In genomic region chr17:1643999-1644492, GRCh38 we compare ENCODE assay signal across 8 cellular contexts. TPM values are rescaled to one million over a fixed set of nuclear protein-coding genes. Genes with fewer than 3 reads are reported as not detected.
DNase-seq lines count a peak whose midpoint lies in the region; ATAC-seq, FAIRE-seq and TF ChIP-seq lines count a peak whose summit lies in the region.

No MANE protein-coding gene starts in this region.

- H3K27me3 ChIP-seq in BJ (ENCODE audit: control insufficient read depth, insufficient read depth, low read length): no peaks in the 10 kb centered on the region
- H3K27me3 ChIP-seq in HUES64 (ENCODE audit: insufficient read depth, low read length): peaks cover 17% of the 10 kb centered on the region
- no peaks in the 10 kb centered on the region for H3K27me3 ChIP-seq in dorsolateral prefrontal cortex

- intact Hi-C loops in dorsolateral prefrontal cortex (cut with DNase I): no loop called here

- H3K9me3 Mint-ChIP-seq in naive thymus-derived CD8-positive, alpha-beta T cell: peaks cover 0 to 2% (median 0%) of the 10 kb centered on the region in 9 donors

- WGBS in HUES64: 46% methylated on average over 13 of the region's 13 CpGs

- no peak overlapping the region for H3K27ac ChIP-seq in HUES64 (ENCODE audit: low read depth, low read length)
- H3K27ac ChIP-seq in dorsolateral prefrontal cortex: peak overlapping the region in 50 of 59 donors; percentile 32 to 87 (median 68)

- H3K27ac Mint-ChIP-seq in naive thymus-derived CD8-positive, alpha-beta T cell: peak overlapping the region in 8 of 10 donors; percentile 29 to 87 (median 70)

- H3K27me3 Mint-ChIP-seq in naive thymus-derived CD8-positive, alpha-beta T cell: no peaks in the 10 kb centered on the region

- peak overlapping the region; percentile 74 to 91 (median 86) for H3K4me3 Mint-ChIP-seq in naive thymus-derived CD8-positive, alpha-beta T cell

- POLR2A ChIA-PET in BJ (lab: Charles Lee): no interaction called here
- POLR2A ChIA-PET in naive thymus-derived CD8-positive, alpha-beta T cell (lab: Charles Lee): interaction anchor here (0.6 to 1.2 kb wide), 4 partner anchors 11 to 16 kb away, joined by 3 to 5 read pairs (median 4); partner anchors contain the start of gene SLC43A2

- in situ Hi-C loops in KBM-7 (cut with MboI; ENCODE audit: low pct_unique_long_range_greater_than_20kb, low sequenced_read_pairs): no loop called here

- H3K9me3 ChIP-seq in HUES64 (ENCODE audit: insufficient read depth, low read depth, low read length): no peaks in the 10 kb centered on the region

- CTCF ChIA-PET in BJ (lab: Yijun Ruan, JAX): interaction anchor here (0.6 to 3.2 kb wide), 4 partner anchors 9 to 77 kb away, joined by 3 to 20 read pairs (median 4); no protein-coding TSS in a partner anchor

- 0 out of 2 replicates have a peak, but pooled peaks cover 22% of the 10 kb centered on the region for H3K4me1 ChIP-seq in HUES64 (ENCODE audit: insufficient read depth, low read length)

- no peak overlapping the region for H3K9ac ChIP-seq in HUES64 (ENCODE audit: low read depth, low read length)

- no peak for TF ChIP-seq CTCF in BJ (IDR thresholded peaks at IDR 0.05; ENCODE audit: insufficient read depth, low read depth, low read length)
- no peak for TF ChIP-seq CTCF in dorsolateral prefrontal cortex (IDR thresholded peaks at IDR 0.05 in 54 of 56, conservative IDR thresholded peaks at IDR 0.05 in 2 of 56; ENCODE audit: low read depth in 1 of 56, partially characterized antibody in 56 of 56)

- peak overlapping the region; percentile 4; the same call in 1 of the 2 replicates for H3K4me3 ChIP-seq in BJ (ENCODE audit: low read depth, low read length)
- H3K4me3 ChIP-seq in HUES64 (ENCODE audit: low read length): peak overlapping the region; percentile 61
- peak overlapping the region; percentile 31 to 71 (median 54) for H3K4me3 ChIP-seq in dorsolateral prefrontal cortex

- H3K4me1 Mint-ChIP-seq in naive thymus-derived CD8-positive, alpha-beta T cell: peaks cover 5 to 31% (median 23%) of the 10 kb centered on the region in 4 donors

- H3K36me3 ChIP-seq in BJ (ENCODE audit: control insufficient read depth, insufficient read depth, low read length) (no peaks in the 10 kb centered on the region), HUES64 (ENCODE audit: insufficient read depth, low read length) (no peaks in the 10 kb centered on the region)

- no peaks in the 10 kb centered on the region for H3K36me3 Mint-ChIP-seq in naive thymus-derived CD8-positive, alpha-beta T cell

- no peak for ATAC-seq in naive thymus-derived CD8-positive, alpha-beta T cell

- FAIRE-seq in GM19239 (lab: Jason Lieb, UNC): no peak

- DNase-seq in BJ (ENCODE audit: low read depth) (no peak), dorsolateral prefrontal cortex (no peak), KBM-7 (no peak), hippocampal formation (lab: John Stamatoyannopoulos, UW) (no peak), GM19239 (ENCODE audit: insufficient read length, low spot score) (no peak), dedifferentiated amniotic fluid mesenchymal stem cell (ENCODE audit: extremely low spot score) (no peak)
- DNase-seq in naive thymus-derived CD8-positive, alpha-beta T cell: peak in 1 of 10 donors; percentile 60

RNA-seq across cellular contexts. Expression of gene SCARF1, which starts 1.5 kb away (rescaled TPM):
- polyA plus RNA-seq in BJ (2011; rRNA removed): 0.11 and 0.12 TPM in 2 replicates
- polyA minus RNA-seq in BJ (2011; rRNA and poly(A)+ RNA removed): not detected in 2 replicates
- 0.90 TPM for polyA plus RNA-seq in HUES64 (2013, experiment 1 of 2)
- polyA plus RNA-seq in HUES64 (2013, experiment 2 of 2): 1.2 TPM
- total RNA-seq in dorsolateral prefrontal cortex: 10 to 100 TPM in 39 of 120 experiments, 1 to 10 TPM in 81; 5.1 to 21.7 (median 8.7) TPM
- total RNA-seq in naive thymus-derived CD8-positive, alpha-beta T cell: 1 to 10 TPM in 1 of 2 experiments, under 1 TPM in 1; 0.63 to 1.3 TPM
- polyA plus RNA-seq in naive thymus-derived CD8-positive, alpha-beta T cell: under 1 TPM in 1 of 3 donors, not detected in 2; 0.25 TPM

RNA-seq across cellular contexts. Expression of gene RILP, which starts 5.6 kb away (rescaled TPM):
- 5.3 and 6.2 TPM in 2 replicates for polyA plus RNA-seq in BJ (2011; rRNA removed)
- polyA minus RNA-seq in BJ (2011; rRNA and poly(A)+ RNA removed): 1.4 and 2.6 TPM in 2 replicates
- polyA plus RNA-seq in HUES64 (2013, experiment 1 of 2): 2.8 TPM
- 5.1 TPM for polyA plus RNA-seq in HUES64 (2013, experiment 2 of 2)
- total RNA-seq in dorsolateral prefrontal cortex: 10 to 100 TPM in 111 of 120 experiments, 1 to 10 TPM in 9; 5.3 to 27.4 (median 14.8) TPM
- 1 to 10 TPM; 1.4 to 1.7 TPM for total RNA-seq in naive thymus-derived CD8-positive, alpha-beta T cell
- 1 to 10 TPM; 3.4 to 4.0 (median 3.4) TPM for polyA plus RNA-seq in naive thymus-derived CD8-positive, alpha-beta T cell

RNA-seq across cellular contexts. Expression of gene SLC43A2, which starts 15.4 kb away (rescaled TPM):
- 5.0 and 8.9 TPM in 2 replicates for polyA plus RNA-seq in BJ (2011; rRNA removed)
- 8.1 and 9.6 TPM in 2 replicates for polyA minus RNA-seq in BJ (2011; rRNA and poly(A)+ RNA removed)
- polyA plus RNA-seq in HUES64 (2013, experiment 1 of 2): 11.9 TPM
- polyA plus RNA-seq in HUES64 (2013, experiment 2 of 2): 10.9 TPM
- total RNA-seq in dorsolateral prefrontal cortex: 10 to 100 TPM; 27.7 to 80.6 (median 45.9) TPM
- 10 to 100 TPM; 20.7 to 20.8 TPM for total RNA-seq in naive thymus-derived CD8-positive, alpha-beta T cell
- polyA plus RNA-seq in naive thymus-derived CD8-positive, alpha-beta T cell: 1 to 10 TPM; 1.2 to 2.0 (median 1.5) TPM

RNA-seq across cellular contexts. Expression of gene PRPF8, which starts 40.6 kb away (rescaled TPM):
- 113 and 194 TPM in 2 replicates for polyA plus RNA-seq in BJ (2011; rRNA removed)
- 292 and 302 TPM in 2 replicates for polyA minus RNA-seq in BJ (2011; rRNA and poly(A)+ RNA removed)
- polyA plus RNA-seq in HUES64 (2013, experiment 1 of 2): 180 TPM
- polyA plus RNA-seq in HUES64 (2013, experiment 2 of 2): 184 TPM
- 100 to 1,000 TPM; 220 to 305 (median 265) TPM for total RNA-seq in dorsolateral prefrontal cortex
- 100 to 1,000 TPM; 523 to 532 TPM for total RNA-seq in naive thymus-derived CD8-positive, alpha-beta T cell
- 100 to 1,000 TPM; 133 to 227 (median 176) TPM for polyA plus RNA-seq in naive thymus-derived CD8-positive, alpha-beta T cell

Comparison
In these comparisons a context has a peak if more than half of its experiments do, and no peak if none do; other contexts are left out.
1. H3K4me3 ChIP-seq: peak in every context shown above with its lines; median percentile 61 in HUES64; 54 in dorsolateral prefrontal cortex; 4 in BJ.